Comparison of ENCODE assay signal across 15 cellular contexts in the genomic region with DNA sequence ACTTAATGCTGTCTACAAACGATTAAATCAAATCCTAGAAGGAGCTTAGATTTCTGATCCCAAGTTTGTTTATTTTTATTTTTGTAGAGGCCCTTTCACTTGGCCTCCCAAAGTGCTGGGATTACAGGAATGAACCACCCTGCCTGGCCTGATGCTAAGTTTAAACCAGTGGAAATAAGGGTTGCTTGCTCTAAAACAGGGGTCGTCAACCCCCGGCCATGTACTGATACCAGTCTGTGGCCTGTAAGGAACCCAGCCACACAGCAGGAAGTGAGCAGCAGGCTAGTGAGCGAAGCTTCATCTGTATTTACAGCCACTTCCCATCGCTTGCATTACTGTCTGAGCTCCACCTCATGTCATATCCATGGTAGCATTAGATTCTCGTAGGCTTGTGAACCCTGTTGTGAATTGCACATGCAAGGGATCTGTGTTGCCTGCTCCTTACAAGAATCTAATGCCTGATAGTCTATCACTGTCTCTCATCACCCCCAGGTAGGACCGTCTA. TPM values are rescaled to one million over a fixed set of nuclear protein-coding genes. Genes with fewer than 3 reads are reported as not detected.
DNase-seq lines count a peak whose midpoint lies in the region; ATAC-seq and TF ChIP-seq lines count a peak whose summit lies in the region.
"Had no signal": no experiment of that assay in that cellular context is flagged by ENCODE, and none has a peak within 500 bp of the region (broad histone marks: within the 10 kb centered on the region; RNA-seq: fewer than 3 reads in every experiment).

No MANE protein-coding gene starts in this region.

- intact Hi-C loops in CD4-positive, alpha-beta memory T cell (cut with micrococcal nuclease), result no loop called here
- intact Hi-C loops in IMR-90 (cut with micrococcal nuclease), result no loop called here

- H3K36me3 ChIP-seq in CD4-positive, alpha-beta memory T cell (ENCODE audit: insufficient read depth, low read length), result peaks cover 9% of the 10 kb centered on the region
- H3K36me3 ChIP-seq in IMR-90 (ENCODE audit: control insufficient read depth, insufficient read depth, low read length) (peaks cover 2% of the 10 kb centered on the region; the same call in 1 of the 2 replicates), mesenchymal stem cell (ENCODE audit: control insufficient read depth in 1 of 2, insufficient read depth in 2 of 2, low read depth in 1 of 2, low read length in 2 of 2) (peaks cover 9 to 28% of the 10 kb centered on the region in 2 experiments)

- H3K4me1 ChIP-seq in CD4-positive, alpha-beta memory T cell (ENCODE audit: insufficient read depth, low read length), result peaks cover 21% of the 10 kb centered on the region
- H3K4me1 ChIP-seq in IMR-90 (ENCODE audit: control insufficient read depth, insufficient read depth, low read length) (peaks cover 11% of the 10 kb centered on the region), mesenchymal stem cell (ENCODE audit: control insufficient read depth, insufficient read depth, low read depth, low read length) (no peaks in the 10 kb centered on the region)
- H3K4me1 ChIP-seq: Caco-2 had no signal

- H4K91ac ChIP-seq in IMR-90 (ENCODE audit: insufficient read depth, low read depth, low read length) (peak overlapping the region; percentile 58), mesenchymal stem cell (ENCODE audit: low read length) (no peak overlapping the region)

- TF ChIP-seq POLR2A in IMR-90 (IDR thresholded peaks at IDR 0.05; ENCODE audit: low read depth, low read length), result no peak

- dilution Hi-C loops in IMR-90 (cut with HindIII; ENCODE audit: low sequenced_read_pairs, unreplicated experiment), result loop anchor here (25.0 kb wide), 1 partner anchor 342 kb away; the partner anchor contains the start of gene C1QTNF2

- peaks cover 14 to 34% of the 10 kb centered on the region in 2 donors for H3K36me3 Mint-ChIP-seq in CD4-positive, alpha-beta memory T cell

- peak overlapping the region; percentile 21; the same call in 1 of the 2 replicates for H4K5ac ChIP-seq in IMR-90 (ENCODE audit: low read depth, low read length)

- H3K9ac ChIP-seq in IMR-90 (ENCODE audit: low read depth, low read length) (no peak overlapping the region), mesenchymal stem cell (ENCODE audit: low read length) (no peak overlapping the region)

- peaks cover 20 to 39% (median 24%) of the 10 kb centered on the region in 4 donors for H3K4me1 Mint-ChIP-seq in CD4-positive, alpha-beta memory T cell

- WGBS in IMR-90 (ENCODE audit: extremely low coverage in 2 of 2, insufficient read length in 1 of 2), 2 experiments, result 80% methylated on average over 2 of the region's 7 CpGs; no CpG with 5 or more reads in 1 of the 2 experiments
- WGBS in mesenchymal stem cell, result 73% methylated on average over 6 of the region's 7 CpGs

- peaks cover 6% of the 10 kb centered on the region for H3K9me1 ChIP-seq in IMR-90 (ENCODE audit: insufficient read depth, low read length)

- BruUV-seq in IMR-90 (replicated peaks; lab: Mats Ljungman, UMichigan), result no TSS peak

- H3K4ac ChIP-seq in IMR-90 (ENCODE audit: low read depth, low read length) (peak overlapping the region; percentile 86), mesenchymal stem cell (ENCODE audit: low read depth in 1 of 2, low read length in 2 of 2) (peak overlapping the region; percentile 6 to 53)

- H3K14ac ChIP-seq in IMR-90 (replicated peaks; ENCODE audit: low read depth, low read length) (peak overlapping the region; percentile 92), mesenchymal stem cell (ENCODE audit: low read length in 2 of 2) (no peak overlapping the region)

- H3K27ac ChIP-seq in CD4-positive, alpha-beta memory T cell (ENCODE audit: low read depth, low read length), result no peak overlapping the region
- H3K27ac ChIP-seq in IMR-90 (ENCODE audit: insufficient read depth, low read length) (peak overlapping the region; percentile 80), mesenchymal stem cell (ENCODE audit: low read length, poor library complexity, severe bottlenecking) (no peak overlapping the region)
- H3K27ac ChIP-seq: PC-9 had no signal

- H2AFZ ChIP-seq in IMR-90 (replicated peaks; ENCODE audit: low read length, poor library complexity), result no peak overlapping the region
- H2AFZ ChIP-seq in mesenchymal stem cell (ENCODE audit: low read depth, low read length), result no peak overlapping the region
- H2AFZ ChIP-seq: PC-9 had no signal

- TF ChIP-seq RAD21 in IMR-90 (IDR thresholded peaks at IDR 0.05; ENCODE audit: low read length), result no peak

- H3K18ac ChIP-seq in IMR-90 (ENCODE audit: low read depth, low read length) (peak overlapping the region; percentile 32), mesenchymal stem cell (ENCODE audit: low read depth in 1 of 2, low read length in 2 of 2) (peak overlapping the region in 1 of 2 experiments; percentile 54)

- ATAC-seq in IMR-90 (ENCODE audit: low read depth), result peak; percentile 33
- ATAC-seq: GM12878 had no signal

- H2BK20ac ChIP-seq in IMR-90 (ENCODE audit: low read depth, low read length), result peak overlapping the region; percentile 95

- CTCF ChIA-PET in CD4-positive, alpha-beta memory T cell (lab: Charles Lee; ENCODE audit: partially characterized antibody), result interaction anchor here (0.7 to 8.0 kb wide), 7 partner anchors 10 to 608 kb away, joined by 3 to 179 read pairs (median 4); partner anchors contain the start of gene TTC1
- CTCF ChIA-PET in IMR-90 (lab: Yijun Ruan, JAX), result interaction anchor here (0.6 to 1.8 kb wide), 3 partner anchors 11 to 662 kb away, joined by 3 to 4 read pairs (median 4); partner anchors contain the start of gene TTC1

- no peaks in the 10 kb centered on the region for H3K27me3 ChIP-seq in CD4-positive, alpha-beta memory T cell (ENCODE audit: insufficient read depth, low read length)
- no peaks in the 10 kb centered on the region for H3K27me3 ChIP-seq in IMR-90 (ENCODE audit: control insufficient read depth, insufficient read depth, low read length)
- H3K27me3 ChIP-seq in mesenchymal stem cell (ENCODE audit: control insufficient read depth in 1 of 2, insufficient read depth in 1 of 2, low read length in 2 of 2), result no peaks in the 10 kb centered on the region
- H3K27me3 ChIP-seq: MG63 had no signal

- H4K8ac ChIP-seq in IMR-90 (ENCODE audit: low read depth in 2 of 2, low read length in 2 of 2) (peak overlapping the region; percentile 20 to 56; a peak in 3 of 4 replicates), mesenchymal stem cell (ENCODE audit: low read length) (peak overlapping the region; percentile 60)

- DNase-seq in CD4-positive, alpha-beta memory T cell, result no peak
- DNase-seq in IMR-90, result peak; percentile 28
- peak; percentile 49 for DNase-seq in dermis blood vessel endothelial cell
- peak; percentile 47 for DNase-seq in mesenchymal stem cell
- DNase-seq in EL, result no peak
- no peak for DNase-seq in DMS79 treated with DMSO at 0.1 percent for 48 hours (lab: John Stamatoyannopoulos, UW)
- DNase-seq in kidney glomerular epithelial cell (lab: John Stamatoyannopoulos, UW), result no peak
- DNase-seq: Caco-2, MG63, NCI-H1092 treated with DMSO at 0.1 percent for 48 hours, NCI-H1694 treated with DMSO at 0.1 percent for 48 hours, NCI-H446, NCI-H748 treated with DMSO at 0.1 percent for 48 hours, PC-9 had no signal

- no peak overlapping the region for H2AK9ac ChIP-seq in IMR-90 (replicated peaks; ENCODE audit: low read depth, low read length, poor library complexity)

- H3K9me3 Mint-ChIP-seq in CD4-positive, alpha-beta memory T cell, result no peaks in the 10 kb centered on the region

- H3K79me1 ChIP-seq in IMR-90 (ENCODE audit: low read depth in 1 of 2, low read length in 2 of 2) (peaks cover 26 to 48% of the 10 kb centered on the region in 2 experiments), mesenchymal stem cell (replicated peaks; ENCODE audit: low read length, poor library complexity, severe bottlenecking) (peaks cover 24% of the 10 kb centered on the region)

- H2BK15ac ChIP-seq in IMR-90 (ENCODE audit: low read depth, low read length), result peak overlapping the region; percentile 91; the same call in 1 of the 3 replicates
- no peak overlapping the region for H2BK15ac ChIP-seq in mesenchymal stem cell (ENCODE audit: low read depth, poor library complexity, severe bottlenecking)

- H3K9me3 ChIP-seq in CD4-positive, alpha-beta memory T cell (ENCODE audit: control insufficient read depth in 1 of 2, low read length in 2 of 2), result no peaks in the 10 kb centered on the region
- no peaks in the 10 kb centered on the region for H3K9me3 ChIP-seq in IMR-90 (ENCODE audit: control insufficient read depth, insufficient read depth, low read length)
- H3K9me3 ChIP-seq in mesenchymal stem cell (ENCODE audit: control insufficient read depth, low read length), result no peaks in the 10 kb centered on the region
- H3K9me3 ChIP-seq: Caco-2, MG63 had no signal

- peak overlapping the region in 3 of 8 donors; percentile 24 to 61 (median 44) for H3K4me3 Mint-ChIP-seq in CD4-positive, alpha-beta memory T cell

- no peaks in the 10 kb centered on the region for H3K27me3 Mint-ChIP-seq in CD4-positive, alpha-beta memory T cell

- peak overlapping the region; percentile 93 for H2AK5ac ChIP-seq in IMR-90 (ENCODE audit: low read depth, low read length)
- H2AK5ac ChIP-seq in mesenchymal stem cell (ENCODE audit: low read length, severe bottlenecking), result no peak overlapping the region

- peaks cover 9% of the 10 kb centered on the region; the same call in 1 of the 2 replicates for H4K20me1 ChIP-seq in IMR-90 (ENCODE audit: insufficient read depth, low read length)

- H2BK12ac ChIP-seq in mesenchymal stem cell (ENCODE audit: low read length in 2 of 2), result peak overlapping the region; percentile 29 to 73

- no peak for TF ChIP-seq CTCF in IMR-90 (conservative IDR thresholded peaks at IDR 0.05; ENCODE audit: low read depth, low read length)

- POLR2A ChIA-PET in CD4-positive, alpha-beta memory T cell (lab: Charles Lee; ENCODE audit: partially characterized antibody), result interaction anchor here (2.1 to 4.3 kb wide), 2 partner anchors 11 to 98 kb away, joined by 5 to 21 read pairs; partner anchors contain the start of genes PWWP2A and TTC1
- POLR2A ChIA-PET in IMR-90 (lab: Charles Lee; ENCODE audit: unreplicated experiment), result no interaction called here

- peak overlapping the region; percentile 59 for H3K23ac ChIP-seq in IMR-90 (ENCODE audit: low read depth, low read length)
- H3K23ac ChIP-seq in mesenchymal stem cell (ENCODE audit: low read length in 2 of 2), result no peak overlapping the region

- H3K4me3 ChIP-seq in CD4-positive, alpha-beta memory T cell (ENCODE audit: low read length in 2 of 2), result no peak overlapping the region
- H3K4me3 ChIP-seq in IMR-90 (ENCODE audit: insufficient read depth, low read depth, low read length) (no peak overlapping the region), mesenchymal stem cell (ENCODE audit: insufficient read depth in 1 of 2, low read depth in 1 of 2, low read length in 2 of 2) (no peak overlapping the region)
- H3K4me3 ChIP-seq: GM12878, MG63, PC-9 had no signal

- peak overlapping the region; percentile 45 for H2BK5ac ChIP-seq in IMR-90 (ENCODE audit: low read depth, low read length, poor library complexity, severe bottlenecking)
- H2BK5ac ChIP-seq in mesenchymal stem cell (ENCODE audit: low read depth, low read length, poor library complexity, severe bottlenecking), result no peak overlapping the region

- in situ Hi-C loops in IMR-90 (cut with MboI; ENCODE audit: low sequenced_read_pairs), result loop anchor here (5.0 kb wide), 2 partner anchors 327 to 377 kb away; no protein-coding TSS in a partner anchor

- H2BK120ac ChIP-seq in IMR-90 (ENCODE audit: low read depth, low read length), result peak overlapping the region; percentile 90
- H2BK120ac ChIP-seq in mesenchymal stem cell (ENCODE audit: low read depth, low read length), result no peak overlapping the region

- H3K4me2 ChIP-seq in IMR-90 (ENCODE audit: low read depth, low read length) (no peak overlapping the region; the same call in 1 of the 2 replicates), mesenchymal stem cell (ENCODE audit: low read length, poor library complexity, severe bottlenecking) (no peak overlapping the region)
- H3K4me2 ChIP-seq: PC-9 had no signal

- H3K56ac ChIP-seq in IMR-90 (ENCODE audit: extremely low read depth, insufficient read depth, low read length), result peak overlapping the region; percentile 17; the same call in 1 of the 2 replicates

- peak overlapping the region; percentile 22 to 87 (median 70) for H3K27ac Mint-ChIP-seq in CD4-positive, alpha-beta memory T cell

RNA-seq across cellular contexts. Expression of gene TTC1, which starts 11.4 kb away (rescaled TPM):
- 10 to 100 TPM; 47.5 to 47.9 TPM for total RNA-seq in CD4-positive, alpha-beta memory T cell
- 100 to 1,000 TPM in 1 of 2 donors, 10 to 100 TPM in 1; 95.4 to 147 TPM for polyA plus RNA-seq in CD4-positive, alpha-beta memory T cell
- total RNA-seq in IMR-90 (2012; rRNA removed), result 23.1 and 46.9 TPM in 2 replicates
- polyA plus RNA-seq in IMR-90 (2012; rRNA removed), result 36.0 and 41.1 TPM in 2 replicates
- 6.2 and 23.5 TPM in 2 replicates for polyA plus RNA-seq in IMR-90 (2012; cell fraction: cytosol; rRNA removed)
- 2.0 and 11.3 TPM in 2 replicates for polyA plus RNA-seq in IMR-90 (2012; cell fraction: nucleus; rRNA removed; ENCODE audit: low replicate concordance)
- total RNA-seq in dermis blood vessel endothelial cell, result 56.7 and 74.8 TPM in 2 replicates
- 73.4 TPM for polyA plus RNA-seq in mesenchymal stem cell (2013, experiment 1 of 2)
- polyA plus RNA-seq in mesenchymal stem cell (2013, experiment 2 of 2), result 76.3 TPM

Comparison
In these comparisons a context has a peak if more than half of its experiments do, and no peak if none do; other contexts are left out.
1. DNase-seq: peak in IMR-90 (single experiment), dermis blood vessel endothelial cell (single experiment) and mesenchymal stem cell (single experiment); none in CD4-positive, alpha-beta memory T cell (0 of 5), EL (single experiment), DMS79 treated with DMSO at 0.1 percent for 48 hours (single experiment) and kidney glomerular epithelial cell (single experiment).